ENCODE assay signal across 9 cellular contexts in genomic region chr5:83608122-83608521, GRCh38.
DNase-seq lines count a peak whose midpoint lies in the region; ATAC-seq and TF ChIP-seq lines count a peak whose summit lies in the region.
"Had no signal": no experiment of that assay in that cellular context is flagged by ENCODE, and none has a peak within 500 bp of the region (broad histone marks: within the 10 kb centered on the region; RNA-seq: fewer than 3 reads in every experiment).

No MANE protein-coding gene starts in this region.

- H2AFZ ChIP-seq in hepatocyte, result no peak overlapping the region

- no peaks in the 10 kb centered on the region for H4K20me1 ChIP-seq in hepatocyte (ENCODE audit: insufficient read depth, poor library complexity, severe bottlenecking)

- H3K79me2 ChIP-seq in hepatocyte, result no peaks in the 10 kb centered on the region

- H3K27ac ChIP-seq in hepatocyte (no peak overlapping the region), thyroid gland (no peak overlapping the region)
- H3K27ac ChIP-seq: HL-60 had no signal

- H3K4me3 Mint-ChIP-seq in CD14-positive monocyte (no peak overlapping the region), WTC11 (no peak overlapping the region)

- no peak overlapping the region for H3K4me3 ChIP-seq in hepatocyte
- no peak overlapping the region for H3K4me3 ChIP-seq in thyroid gland (replicated peaks in 1 of 3)

- POLR2A ChIA-PET in WTC11 (lab: Charles Lee), result no interaction called here

- H3K27me3 ChIP-seq in hepatocyte, result no peaks in the 10 kb centered on the region
- no peaks in the 10 kb centered on the region for H3K27me3 ChIP-seq in thyroid gland

- DNase-seq in CD14-positive monocyte (ENCODE audit: low spot score) (no peak), NAMALWA (ENCODE audit: low spot score) (peak; percentile 52), WTC11 (ENCODE audit: low spot score) (peak; percentile 63), hepatocyte (ENCODE audit: low spot score) (peak; percentile 78), thyroid gland (peak; percentile 10 to 31)
- no peak for DNase-seq in activated naive CD4-positive, alpha-beta T cell treated with anti-CD3 and anti-CD28 coated beads, Interleukin-2, amount 50 U/mL, for 16 hours

- TF ChIP-seq POLR2A in thyroid gland (IDR thresholded peaks at IDR 0.05), result no peak

- H3K9me3 Mint-ChIP-seq in CD14-positive monocyte (peaks cover 0 to 9% (median 0%) of the 10 kb centered on the region in 7 donors), WTC11 (peaks cover 10% of the 10 kb centered on the region)

- H3K27me3 Mint-ChIP-seq in CD14-positive monocyte (ENCODE audit: low read depth in 3 of 3), result peaks cover 0 to 5% (median 4%) of the 10 kb centered on the region in 3 donors
- no peaks in the 10 kb centered on the region for H3K27me3 Mint-ChIP-seq in WTC11 (ENCODE audit: low read depth)

- H3K27ac Mint-ChIP-seq in CD14-positive monocyte, result no peak overlapping the region
- no peak overlapping the region for H3K27ac Mint-ChIP-seq in WTC11

- no peak overlapping the region for H3K4me2 ChIP-seq in hepatocyte

- intact Hi-C loops in CD14-positive monocyte (cut with micrococcal nuclease) (no loop called here), thyroid gland (cut with DNase I) (no loop called here)

- H3K4me1 Mint-ChIP-seq in CD14-positive monocyte (no peaks in the 10 kb centered on the region), WTC11 (peaks cover 23% of the 10 kb centered on the region)

- H3K9me3 ChIP-seq in hepatocyte (ENCODE audit: low read depth), result no peaks in the 10 kb centered on the region
- no peaks in the 10 kb centered on the region for H3K9me3 ChIP-seq in thyroid gland

- TF ChIP-seq CTCF in CD14-positive monocyte (IDR thresholded peaks at IDR 0.05) (peak; percentile 62), WTC11 (IDR thresholded peaks at IDR 0.05) (peak; percentile 36; the same call in 1 of the 2 replicates), hepatocyte (IDR thresholded peaks at IDR 0.05; ENCODE audit: poor library complexity) (peak; percentile 63), thyroid gland (IDR thresholded peaks at IDR 0.05) (peak in 3 of 6 experiments; percentile 18 to 48 (median 31))

- H3K36me3 ChIP-seq in hepatocyte (replicated peaks; ENCODE audit: insufficient read depth, low read depth) (no peaks in the 10 kb centered on the region), thyroid gland (no peaks in the 10 kb centered on the region)

- CTCF ChIA-PET in WTC11 (lab: Charles Lee), result interaction anchor here (0.5 to 1.6 kb wide), 21 partner anchors 9 to 1296 kb away, joined by 3 to 9 read pairs (median 4); partner anchors contain the start of gene HAPLN1

- no peaks in the 10 kb centered on the region for H3K9me2 ChIP-seq in hepatocyte (replicated peaks; ENCODE audit: insufficient read depth)

- no peaks in the 10 kb centered on the region for H3K4me1 ChIP-seq in hepatocyte (ENCODE audit: insufficient read depth)
- no peaks in the 10 kb centered on the region for H3K4me1 ChIP-seq in thyroid gland

- ATAC-seq in GM21526 (IDR thresholded peaks at IDR 0.05; ENCODE audit: low FRiP score, unreplicated experiment) (peak; percentile 81), WTC11 (peak; percentile 96), GM18861 (IDR thresholded peaks at IDR 0.05; ENCODE audit: unreplicated experiment) (no peak)

- H3K36me3 Mint-ChIP-seq in CD14-positive monocyte (no peaks in the 10 kb centered on the region), WTC11 (no peaks in the 10 kb centered on the region)

- 9% methylated on average over 3 of the region's 3 CpGs for WGBS in hepatocyte (ENCODE audit: low lambda C conversion rate, missing lambda C conversion rate)
- WGBS in thyroid gland, 2 donors, result 2 to 11% methylated on average over 3 of the region's 3 CpGs

TF ChIP-seq in WTC11, 78 proteins besides CTCF, POLR2A, EP300 and RAD21:
- no peak for TF ChIP-seq CREB1 (CRISPR knock-in tag; IDR thresholded peaks at IDR 0.05)
- no peak for TF ChIP-seq RORB (CRISPR knock-in tag; IDR thresholded peaks at IDR 0.05)
- TF ChIP-seq, protein P1, sequence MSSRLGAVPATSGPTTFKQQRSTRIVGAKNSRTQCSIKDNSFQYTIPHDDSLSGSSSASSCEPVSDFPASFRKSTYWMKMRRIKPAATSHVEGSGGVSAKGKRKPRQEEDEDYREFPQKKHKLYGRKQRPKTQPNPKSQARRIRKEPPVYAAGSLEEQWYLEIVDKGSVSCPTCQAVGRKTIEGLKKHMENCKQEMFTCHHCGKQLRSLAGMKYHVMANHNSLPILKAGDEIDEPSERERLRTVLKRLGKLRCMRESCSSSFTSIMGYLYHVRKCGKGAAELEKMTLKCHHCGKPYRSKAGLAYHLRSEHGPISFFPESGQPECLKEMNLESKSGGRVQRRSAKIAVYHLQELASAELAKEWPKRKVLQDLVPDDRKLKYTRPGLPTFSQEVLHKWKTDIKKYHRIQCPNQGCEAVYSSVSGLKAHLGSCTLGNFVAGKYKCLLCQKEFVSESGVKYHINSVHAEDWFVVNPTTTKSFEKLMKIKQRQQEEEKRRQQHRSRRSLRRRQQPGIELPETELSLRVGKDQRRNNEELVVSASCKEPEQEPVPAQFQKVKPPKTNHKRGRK (CRISPR knock-in tag; IDR thresholded peaks at IDR 0.05; ENCODE audit: borderline replicate concordance), result no peak
- TF ChIP-seq, protein P2, sequence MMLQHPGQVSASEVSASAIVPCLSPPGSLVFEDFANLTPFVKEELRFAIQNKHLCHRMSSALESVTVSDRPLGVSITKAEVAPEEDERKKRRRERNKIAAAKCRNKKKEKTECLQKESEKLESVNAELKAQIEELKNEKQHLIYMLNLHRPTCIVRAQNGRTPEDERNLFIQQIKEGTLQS (CRISPR knock-in tag; conservative IDR thresholded peaks at IDR 0.05), result no peak
- TF ChIP-seq, protein P3, sequence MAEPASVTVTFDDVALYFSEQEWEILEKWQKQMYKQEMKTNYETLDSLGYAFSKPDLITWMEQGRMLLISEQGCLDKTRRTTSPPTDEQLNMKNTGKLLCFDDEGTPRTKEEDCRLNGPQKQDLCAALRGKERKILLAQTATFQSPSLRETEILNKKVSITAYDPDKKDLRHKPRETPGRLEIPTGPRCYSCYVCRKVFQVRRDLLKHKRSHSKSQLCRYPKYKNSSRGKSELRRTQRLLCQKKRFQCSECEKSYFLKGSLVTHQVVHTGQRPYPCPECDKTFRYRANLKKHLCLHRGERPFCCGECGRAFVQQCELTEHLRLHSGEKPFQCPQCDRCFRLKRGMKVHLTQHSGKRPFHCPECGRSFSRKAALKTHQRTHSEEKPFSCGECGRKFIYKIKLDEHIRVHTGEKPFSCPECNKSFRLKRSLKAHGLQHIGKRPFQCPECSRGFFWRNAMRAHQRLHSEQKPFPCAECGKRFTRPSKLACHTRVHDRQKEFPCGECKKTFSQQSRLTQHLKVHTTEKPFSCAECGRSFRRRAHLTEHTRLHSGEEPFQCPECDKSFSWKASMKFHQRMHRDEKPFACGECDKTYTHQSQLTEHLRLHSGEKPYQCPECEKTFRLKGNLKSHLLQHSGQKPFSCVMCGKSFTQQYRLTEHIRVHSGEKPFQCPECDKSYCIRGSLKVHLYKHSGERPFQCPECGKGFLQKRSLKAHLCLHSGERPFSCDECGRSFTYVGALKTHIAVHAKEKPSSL (CRISPR knock-in tag; conservative IDR thresholded peaks at IDR 0.05), result no peak
- TF ChIP-seq TEAD1 (CRISPR knock-in tag; IDR thresholded peaks at IDR 0.05), result no peak

Comparison
In these comparisons a context has a peak if more than half of its experiments do, and no peak if none do; other contexts are left out.
1. DNase-seq: peak in NAMALWA (single experiment), WTC11 (single experiment), hepatocyte (single experiment) and thyroid gland (2 of 2); none in CD14-positive monocyte (single experiment) and activated naive CD4-positive, alpha-beta T cell treated with anti-CD3 and anti-CD28 coated beads, Interleukin-2, amount 50 U/mL, for 16 hours (single experiment).